In genomic region chr12:108838194-108839010, GRCh38 we compare ENCODE assay signal across 2 cellular contexts.
A peak's percentile ranks its signal among the peaks of the same experiment; 100 is the strongest.
TF ChIP-seq lines count a peak whose summit lies in the region.

No MANE protein-coding gene starts in this region.

TF ChIP-seq in IMR-90, 13 proteins besides CTCF, POLR2A, EP300 and RAD21:
- peak; percentile 97 for TF ChIP-seq FOS (IDR thresholded peaks at IDR 0.05; ENCODE audit: low read depth, low read length)
- peak; percentile 64; the same call in 1 of the 2 replicates for TF ChIP-seq USF2 (IDR thresholded peaks at IDR 0.05; ENCODE audit: low read depth, low read length)
- peak; percentile 64 for TF ChIP-seq MAFK (IDR thresholded peaks at IDR 0.05; ENCODE audit: low read depth, low read length)
- TF ChIP-seq CHD1 (IDR thresholded peaks at IDR 0.05; ENCODE audit: low read depth, low read length): peak; percentile 58; the same call in 1 of the 2 replicates
- peak; percentile 96 for TF ChIP-seq NFE2L2 (IDR thresholded peaks at IDR 0.05; ENCODE audit: low read depth, low read length)
- peak; percentile 67 for TF ChIP-seq RCOR1 (IDR thresholded peaks at IDR 0.05; ENCODE audit: insufficient replicate concordance, low read length)
- peak; percentile 29; the same call in 1 of the 2 replicates for TF ChIP-seq RFX5 (IDR thresholded peaks at IDR 0.05; ENCODE audit: low read depth, low read length)
- TF ChIP-seq ELK1 (IDR thresholded peaks at IDR 0.05; ENCODE audit: borderline replicate concordance, low read depth, low read length): no peak
- peak; percentile 81 for TF ChIP-seq MXI1 (IDR thresholded peaks at IDR 0.05; ENCODE audit: borderline replicate concordance, low read depth, low read length)
- TF ChIP-seq MAZ (IDR thresholded peaks at IDR 0.05; ENCODE audit: borderline replicate concordance, low read depth, low read length): peak; percentile 80
- TF ChIP-seq CEBPB (IDR thresholded peaks at IDR 0.05; ENCODE audit: low read depth, low read length): peak; percentile 38; the same call in 1 of the 2 replicates
- no peak for TF ChIP-seq SMC3 (IDR thresholded peaks at IDR 0.05; ENCODE audit: low read depth, low read length)
- peak; percentile 99 for TF ChIP-seq BHLHE40 (IDR thresholded peaks at IDR 0.05; ENCODE audit: low read depth, low read length)
TF ChIP-seq in IMR-90: peak in this region for 11.

TF ChIP-seq in GM12878, 131 proteins besides CTCF, POLR2A, EP300 and RAD21 (continues in another document):
- TF ChIP-seq PAX8 (IDR thresholded peaks at IDR 0.05) (no peak), ZZZ3 (IDR thresholded peaks at IDR 0.05; ENCODE audit: control insufficient read depth, insufficient read length, low read depth) (no peak), PAX5 (IDR thresholded peaks at IDR 0.05; ENCODE audit: borderline replicate concordance, low read depth, low read length) (peak; percentile 96), JUND (IDR thresholded peaks at IDR 0.05; ENCODE audit: low read depth, low read length) (peak; percentile 77), RFX5 (IDR thresholded peaks at IDR 0.05; ENCODE audit: low read depth, low read length) (no peak), NFIC (IDR thresholded peaks at IDR 0.05; ENCODE audit: low read depth, low read length) (peak; percentile 90), CBFB (IDR thresholded peaks at IDR 0.05; ENCODE audit: low read depth) (peak; percentile 88), CEBPB (IDR thresholded peaks at IDR 0.05; ENCODE audit: borderline replicate concordance in 1 of 2, low read depth in 2 of 2, low read length in 2 of 2) (no peak), BCLAF1 (IDR thresholded peaks at IDR 0.05) (no peak), MXI1 (IDR thresholded peaks at IDR 0.05; ENCODE audit: low read depth, low read length) (0 out of 2 replicates have a peak, but pooled peaks have one; percentile 34), TCF12 (IDR thresholded peaks at IDR 0.05; ENCODE audit: low read depth, low read length) (peak; percentile 91), EGR1 (IDR thresholded peaks at IDR 0.05; ENCODE audit: borderline replicate concordance in 1 of 2, low read depth in 2 of 2, low read length in 2 of 2) (no peak), ZNF274 (IDR thresholded peaks at IDR 0.05; ENCODE audit: insufficient read depth, insufficient read length) (no peak), ZNF207 (IDR thresholded peaks at IDR 0.05; ENCODE audit: borderline replicate concordance) (no peak), IKZF1 (conservative IDR thresholded peaks at IDR 0.05) (peak; percentile 99), MLLT1 (IDR thresholded peaks at IDR 0.05) (peak; percentile 87), CBX5 (IDR thresholded peaks at IDR 0.05; ENCODE audit: low read depth) (no peak), IRF3 (IDR thresholded peaks at IDR 0.05) (no peak), ATF7 (IDR thresholded peaks at IDR 0.05; ENCODE audit: low read depth) (peak; percentile 94), JUNB (IDR thresholded peaks at IDR 0.05) (peak; percentile 65; the same call in 1 of the 2 replicates), HDAC6 (IDR thresholded peaks at IDR 0.05; ENCODE audit: unreplicated experiment) (no peak), MEF2A (IDR thresholded peaks at IDR 0.05; ENCODE audit: insufficient read depth, low read depth, low read length) (peak; percentile 55; the same call in 1 of the 2 replicates), SMC3 (IDR thresholded peaks at IDR 0.05; ENCODE audit: borderline replicate concordance, low read length) (no peak; the same call in 1 of the 2 replicates), BCL3 (IDR thresholded peaks at IDR 0.05; ENCODE audit: borderline replicate concordance, insufficient read depth, low read depth, low read length, poor library complexity, severe bottlenecking) (peak; percentile 44), KLF5 (IDR thresholded peaks at IDR 0.05; ENCODE audit: partially characterized antibody) (peak; percentile 81), PML (IDR thresholded peaks at IDR 0.05; ENCODE audit: low read length) (no peak; the same call in 1 of the 2 replicates), PKNOX1 (IDR thresholded peaks at IDR 0.05) (peak; percentile 27; the same call in 1 of the 2 replicates), HSF1 (IDR thresholded peaks at IDR 0.05; ENCODE audit: low read depth, low read length) (no peak), ZNF384 (IDR thresholded peaks at IDR 0.05; ENCODE audit: borderline replicate concordance, low read depth, low read length) (no peak), WRNIP1 (IDR thresholded peaks at IDR 0.05; ENCODE audit: borderline replicate concordance, low read depth, low read length) (no peak), MYB (IDR thresholded peaks at IDR 0.05; ENCODE audit: borderline replicate concordance, low read depth, low read length) (0 out of 2 replicates have a peak, but pooled peaks have one; percentile 46), BRCA1 (IDR thresholded peaks at IDR 0.05; ENCODE audit: low read depth, low read length) (no peak), ZNF622 (IDR thresholded peaks at IDR 0.05) (no peak), SREBF2 (IDR thresholded peaks at IDR 0.05; ENCODE audit: low read length) (no peak), NBN (IDR thresholded peaks at IDR 0.05) (peak; percentile 83), USF1 (IDR thresholded peaks at IDR 0.05; ENCODE audit: borderline replicate concordance, extremely low read length, insufficient read depth, low read depth, low read length) (no peak), ZNF687 (IDR thresholded peaks at IDR 0.05) (peak; percentile 98), TBL1XR1 (IDR thresholded peaks at IDR 0.05; ENCODE audit: low read depth, low read length) (peak; percentile 85), ZBED1 (IDR thresholded peaks at IDR 0.05; ENCODE audit: borderline replicate concordance) (peak; percentile 30; the same call in 1 of the 2 replicates), YBX1 (IDR thresholded peaks at IDR 0.05) (no peak), ZBTB33 (IDR thresholded peaks at IDR 0.05) (no peak), CHD2 (IDR thresholded peaks at IDR 0.05; ENCODE audit: borderline replicate concordance, low read depth, low read length) (peak; percentile 85)
